2 cellular contexts compared by ENCODE assay signal in genomic region chr16:10647264-10647720, GRCh38.
TF ChIP-seq lines count a peak whose summit lies in the region.

No MANE protein-coding gene starts in this region.

TF ChIP-seq in GM23338, 12 proteins besides CTCF, POLR2A, EP300 and RAD21 (continued from another document):
- no peak for TF ChIP-seq ZNF462 (CRISPR knock-in tag; IDR thresholded peaks at IDR 0.05)
- TF ChIP-seq CREB1 (CRISPR knock-in tag; IDR thresholded peaks at IDR 0.05; ENCODE audit: low read depth) = no peak
- no peak for TF ChIP-seq EZH2 (IDR thresholded peaks at IDR 0.05; ENCODE audit: low read depth, unreplicated experiment)
- no peak for TF ChIP-seq ZNF114 (CRISPR knock-in tag; IDR thresholded peaks at IDR 0.05)
- no peak for TF ChIP-seq STAT1 (IDR thresholded peaks at IDR 0.05; ENCODE audit: unreplicated experiment)
- no peak for TF ChIP-seq REST (IDR thresholded peaks at IDR 0.05; ENCODE audit: unreplicated experiment)
- TF ChIP-seq ETS1 (IDR thresholded peaks at IDR 0.05) = no peak
- no peak for TF ChIP-seq ZNF331 (CRISPR knock-in tag; IDR thresholded peaks at IDR 0.05; ENCODE audit: low read depth)

TF ChIP-seq in HepG2, 621 proteins besides CTCF, POLR2A, EP300 and RAD21 (continued from another document and continues in another):
- TF ChIP-seq HIC2 (CRISPR knock-in tag; IDR thresholded peaks at IDR 0.05; ENCODE audit: low read depth) (no peak), NFIB (CRISPR knock-in tag; IDR thresholded peaks at IDR 0.05; ENCODE audit: borderline replicate concordance) (no peak), ZNF256 (CRISPR knock-in tag; conservative IDR thresholded peaks at IDR 0.05) (0 out of 2 replicates have a peak, but pooled peaks have one; percentile 38), ZFP41 (CRISPR knock-in tag; IDR thresholded peaks at IDR 0.05; ENCODE audit: borderline replicate concordance) (no peak), YY1 (IDR thresholded peaks at IDR 0.05; ENCODE audit: insufficient read depth, insufficient replicate concordance, low read depth, low read length) (no peak), IRF2 (CRISPR knock-in tag; IDR thresholded peaks at IDR 0.05) (no peak), ZNF234 (CRISPR knock-in tag; conservative IDR thresholded peaks at IDR 0.05) (no peak), MAFK (conservative IDR thresholded peaks at IDR 0.05 in 1 of 2, IDR thresholded peaks at IDR 0.05 in 1 of 2; ENCODE audit: low read length in 2 of 2) (no peak), ZNF883 (CRISPR knock-in tag; IDR thresholded peaks at IDR 0.05; ENCODE audit: not compliant biosample characterization) (no peak), SRSF4 (IDR thresholded peaks at IDR 0.05; ENCODE audit: low read depth, low read length, poor library complexity, severe bottlenecking) (no peak), ZNF136 (CRISPR knock-in tag; IDR thresholded peaks at IDR 0.05; ENCODE audit: low read depth) (no peak), ZNF329 (CRISPR knock-in tag; IDR thresholded peaks at IDR 0.05; ENCODE audit: low read depth) (no peak), HOXA3 (CRISPR knock-in tag; IDR thresholded peaks at IDR 0.05) (no peak), ZGPAT (CRISPR knock-in tag; IDR thresholded peaks at IDR 0.05) (no peak), HNRNPUL1 (IDR thresholded peaks at IDR 0.05; ENCODE audit: low read depth, low read length) (no peak), CENPX (CRISPR knock-in tag; IDR thresholded peaks at IDR 0.05) (no peak), MTA1 (CRISPR knock-in tag; IDR thresholded peaks at IDR 0.05; ENCODE audit: borderline replicate concordance) (0 out of 2 replicates have a peak, but pooled peaks have one; percentile 3), JARID2 (CRISPR knock-in tag; IDR thresholded peaks at IDR 0.05; ENCODE audit: insufficient replicate concordance) (no peak), ZNF687 (CRISPR knock-in tag; IDR thresholded peaks at IDR 0.05) (peak; percentile 62), ZNF609 (CRISPR knock-in tag; IDR thresholded peaks at IDR 0.05; ENCODE audit: borderline replicate concordance) (no peak), ZNF530 (CRISPR knock-in tag; IDR thresholded peaks at IDR 0.05; ENCODE audit: low read depth) (no peak), POLR2AphosphoS2 (IDR thresholded peaks at IDR 0.05; ENCODE audit: low read depth, low read length) (no peak), ZBTB4 (CRISPR knock-in tag; IDR thresholded peaks at IDR 0.05; ENCODE audit: borderline replicate concordance) (0 out of 2 replicates have a peak, but pooled peaks have one; percentile 54), CBX2 (IDR thresholded peaks at IDR 0.05; ENCODE audit: low read depth, low read length) (no peak), CBX2 (CRISPR knock-in tag; IDR thresholded peaks at IDR 0.05; ENCODE audit: low read depth) (no peak), ZNF569 (CRISPR knock-in tag; IDR thresholded peaks at IDR 0.05; ENCODE audit: borderline replicate concordance) (no peak), ZNF431 (CRISPR knock-in tag; IDR thresholded peaks at IDR 0.05; ENCODE audit: borderline replicate concordance, low read depth) (0 out of 2 replicates have a peak, but pooled peaks have one; percentile 20), IKZF4 (CRISPR knock-in tag; IDR thresholded peaks at IDR 0.05; ENCODE audit: borderline replicate concordance, low read depth, not compliant biosample characterization) (no peak), HMGA1 (CRISPR knock-in tag; conservative IDR thresholded peaks at IDR 0.05) (no peak), PATZ1 (CRISPR knock-in tag; IDR thresholded peaks at IDR 0.05) (no peak), EED (CRISPR knock-in tag; IDR thresholded peaks at IDR 0.05) (no peak), RBM39 (IDR thresholded peaks at IDR 0.05; ENCODE audit: low read depth, low read length, poor library complexity, severe bottlenecking) (no peak), AGO1 (IDR thresholded peaks at IDR 0.05; ENCODE audit: low read depth, low read length, poor library complexity, severe bottlenecking) (no peak), HDAC6 (IDR thresholded peaks at IDR 0.05; ENCODE audit: low read depth, low read length) (no peak), BCL3 (CRISPR knock-in tag; IDR thresholded peaks at IDR 0.05) (no peak)
